In the genomic region with DNA sequence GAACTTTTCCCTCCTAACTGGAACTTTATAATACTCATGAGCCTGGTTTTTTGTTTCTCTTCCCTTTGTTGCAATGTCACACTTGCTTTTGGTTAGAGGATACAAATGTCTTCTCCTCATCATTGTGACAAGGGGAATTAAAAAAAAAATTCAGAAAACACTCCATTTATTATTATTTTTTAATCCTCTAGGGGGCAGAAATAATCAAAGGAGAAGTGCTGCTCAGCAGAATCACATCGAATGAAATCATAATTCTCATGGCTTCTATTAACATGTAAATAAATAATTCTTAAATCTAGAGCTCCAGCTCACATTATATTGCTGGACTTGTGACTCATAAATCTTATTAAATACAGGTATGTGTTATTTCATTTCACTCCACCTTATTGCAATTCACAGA, we compare ENCODE assay signal across 11 cellular contexts.
DNase-seq lines count a peak whose midpoint lies in the region; ATAC-seq, FAIRE-seq and TF ChIP-seq lines count a peak whose summit lies in the region.
"Had no signal": no experiment of that assay in that cellular context is flagged by ENCODE, and none has a peak within 500 bp of the region (broad histone marks: within the 10 kb centered on the region; RNA-seq: fewer than 3 reads in every experiment).

No MANE protein-coding gene starts in this region.

- WGBS in SK-N-SH (ENCODE audit: low lambda C conversion rate), result 20% methylated on average over 1 of the region's 1 CpG
- WGBS in small intestine, 3 donors, result 13 to 44% (median 26%) methylated on average over 1 of the region's 1 CpG

- no peaks in the 10 kb centered on the region for H3K9me2 ChIP-seq in SK-N-SH

- H3K4me3 ChIP-seq in SK-N-SH (ENCODE audit: low read depth in 2 of 2, low read length in 1 of 2) (no peak overlapping the region), dorsolateral prefrontal cortex (no peak overlapping the region), retinal pigment epithelial cell (ENCODE audit: low read length) (no peak overlapping the region), small intestine (ENCODE audit: low read depth in 1 of 2, low read length in 2 of 2) (no peak overlapping the region), mucosa of descending colon (no peak overlapping the region)

- H3K36me3 ChIP-seq in SK-N-SH (replicated peaks in 1 of 2; ENCODE audit: control insufficient read depth in 1 of 2, insufficient read depth in 2 of 2, low read length in 1 of 2), result no peaks in the 10 kb centered on the region
- H3K36me3 ChIP-seq in small intestine (ENCODE audit: control insufficient read depth in 2 of 2, insufficient read depth in 2 of 2, low read length in 2 of 2), result no peaks in the 10 kb centered on the region
- no peaks in the 10 kb centered on the region for H3K36me3 ChIP-seq in mucosa of descending colon (ENCODE audit: low read depth)

- ATAC-seq in SK-N-SH treated with all-trans-retinoic acid at 6 μM for 48 hours, result no peak
- no peak for ATAC-seq in mucosa of descending colon
- ATAC-seq in GM21723 (IDR thresholded peaks at IDR 0.05; ENCODE audit: unreplicated experiment), result no peak
- ATAC-seq: activated naive CD4-positive, alpha-beta T cell treated with anti-CD3 and anti-CD28 coated beads, Interleukin-2, amount 50 U/mL, for 72 hours had no signal

- peak; percentile 43; the same call in 1 of the 2 replicates for TF ChIP-seq RAD21 in SK-N-SH (IDR thresholded peaks at IDR 0.05; ENCODE audit: low read length)

- CTCF ChIA-PET in SK-N-SH (lab: Yijun Ruan, JAX), result interaction anchor here (1.1 to 2.8 kb wide), 9 partner anchors 9 to 1160 kb away, joined by 3 to 28 read pairs (median 4); no protein-coding TSS in a partner anchor

- intact Hi-C loops in dorsolateral prefrontal cortex (cut with DNase I) (no loop called here), mucosa of descending colon (cut with DNase I, micrococcal nuclease) (no loop called here)

- POLR2A ChIA-PET in SK-N-SH (lab: Yijun Ruan, JAX), result no interaction called here

- H3K27ac ChIP-seq in SK-N-SH (ENCODE audit: low read depth in 2 of 2, low read length in 1 of 2), result no peak overlapping the region
- H3K27ac ChIP-seq in dorsolateral prefrontal cortex, result no peak overlapping the region
- no peak overlapping the region for H3K27ac ChIP-seq in small intestine (ENCODE audit: low read depth in 1 of 2, low read length in 1 of 2)

- H4K20me1 ChIP-seq in SK-N-SH (ENCODE audit: insufficient read depth), result no peaks in the 10 kb centered on the region

- no peak for TF ChIP-seq EP300 in SK-N-SH (IDR thresholded peaks at IDR 0.05; ENCODE audit: borderline replicate concordance in 1 of 2, low read depth in 1 of 2, low read length in 1 of 2)

- TF ChIP-seq CTCF in SK-N-SH (IDR thresholded peaks at IDR 0.05) (peak; percentile 63), dorsolateral prefrontal cortex (IDR thresholded peaks at IDR 0.05 in 54 of 56, conservative IDR thresholded peaks at IDR 0.05 in 2 of 56; ENCODE audit: low read depth in 1 of 56, partially characterized antibody in 56 of 56) (peak in 51 of 56 donors; percentile 8 to 55 (median 34)), retinal pigment epithelial cell (conservative IDR thresholded peaks at IDR 0.05; ENCODE audit: low read depth, low read length) (peak; percentile 44), mucosa of descending colon (IDR thresholded peaks at IDR 0.05) (no peak)

- H3K79me2 ChIP-seq in SK-N-SH (ENCODE audit: insufficient read depth), result no peaks in the 10 kb centered on the region

- no peaks in the 10 kb centered on the region for H3K9me3 ChIP-seq in SK-N-SH
- H3K9me3 ChIP-seq in small intestine (ENCODE audit: control insufficient read depth, low read depth), result no peaks in the 10 kb centered on the region
- no peaks in the 10 kb centered on the region for H3K9me3 ChIP-seq in mucosa of descending colon

- no peak overlapping the region for H3K9ac ChIP-seq in SK-N-SH

- FAIRE-seq in small intestine (lab: Jason Lieb, UNC), result no peak

- H2AFZ ChIP-seq in SK-N-SH (ENCODE audit: low read depth), result no peak overlapping the region

- H3K4me2 ChIP-seq in SK-N-SH, result no peak overlapping the region

- no peaks in the 10 kb centered on the region for H3F3A ChIP-seq in SK-N-SH (replicated peaks; ENCODE audit: insufficient read depth)

- no peak for DNase-seq in SK-N-SH
- DNase-seq in NAMALWA (ENCODE audit: low spot score), result peak; percentile 36
- DNase-seq in dorsolateral prefrontal cortex, result no peak
- no peak for DNase-seq in retinal pigment epithelial cell (ENCODE audit: low read depth)
- DNase-seq in small intestine, result no peak
- DNase-seq in mucosa of descending colon, result no peak
- DNase-seq: mesenchymal stem cell, NCI-H1930 had no signal

- H3K27me3 ChIP-seq in SK-N-SH (ENCODE audit: insufficient read depth) (no peaks in the 10 kb centered on the region), dorsolateral prefrontal cortex (peaks cover 0 to under 1% (median 0%) of the 10 kb centered on the region in 45 donors), small intestine (ENCODE audit: control insufficient read depth in 2 of 2, insufficient read depth in 2 of 2, low read length in 2 of 2) (no peaks in the 10 kb centered on the region)

- H3K4me1 ChIP-seq in SK-N-SH (ENCODE audit: control insufficient read depth in 1 of 2, insufficient read depth in 2 of 2, low read depth in 1 of 2, low read length in 1 of 2) (no peaks in the 10 kb centered on the region; a peak in 1 of 4 replicates), small intestine (ENCODE audit: control insufficient read depth in 2 of 2, insufficient read depth in 1 of 2, low read depth in 1 of 2, low read length in 1 of 2) (no peaks in the 10 kb centered on the region), mucosa of descending colon (ENCODE audit: low read depth) (no peaks in the 10 kb centered on the region)

TF ChIP-seq in SK-N-SH, 30 proteins besides CTCF, POLR2A, EP300 and RAD21 (continues in another document):
- TF ChIP-seq, protein P1, sequence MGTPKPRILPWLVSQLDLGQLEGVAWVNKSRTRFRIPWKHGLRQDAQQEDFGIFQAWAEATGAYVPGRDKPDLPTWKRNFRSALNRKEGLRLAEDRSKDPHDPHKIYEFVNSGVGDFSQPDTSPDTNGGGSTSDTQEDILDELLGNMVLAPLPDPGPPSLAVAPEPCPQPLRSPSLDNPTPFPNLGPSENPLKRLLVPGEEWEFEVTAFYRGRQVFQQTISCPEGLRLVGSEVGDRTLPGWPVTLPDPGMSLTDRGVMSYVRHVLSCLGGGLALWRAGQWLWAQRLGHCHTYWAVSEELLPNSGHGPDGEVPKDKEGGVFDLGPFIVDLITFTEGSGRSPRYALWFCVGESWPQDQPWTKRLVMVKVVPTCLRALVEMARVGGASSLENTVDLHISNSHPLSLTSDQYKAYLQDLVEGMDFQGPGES (IDR thresholded peaks at IDR 0.05; ENCODE audit: low read depth, low read length), result no peak
- TF ChIP-seq, protein P2, sequence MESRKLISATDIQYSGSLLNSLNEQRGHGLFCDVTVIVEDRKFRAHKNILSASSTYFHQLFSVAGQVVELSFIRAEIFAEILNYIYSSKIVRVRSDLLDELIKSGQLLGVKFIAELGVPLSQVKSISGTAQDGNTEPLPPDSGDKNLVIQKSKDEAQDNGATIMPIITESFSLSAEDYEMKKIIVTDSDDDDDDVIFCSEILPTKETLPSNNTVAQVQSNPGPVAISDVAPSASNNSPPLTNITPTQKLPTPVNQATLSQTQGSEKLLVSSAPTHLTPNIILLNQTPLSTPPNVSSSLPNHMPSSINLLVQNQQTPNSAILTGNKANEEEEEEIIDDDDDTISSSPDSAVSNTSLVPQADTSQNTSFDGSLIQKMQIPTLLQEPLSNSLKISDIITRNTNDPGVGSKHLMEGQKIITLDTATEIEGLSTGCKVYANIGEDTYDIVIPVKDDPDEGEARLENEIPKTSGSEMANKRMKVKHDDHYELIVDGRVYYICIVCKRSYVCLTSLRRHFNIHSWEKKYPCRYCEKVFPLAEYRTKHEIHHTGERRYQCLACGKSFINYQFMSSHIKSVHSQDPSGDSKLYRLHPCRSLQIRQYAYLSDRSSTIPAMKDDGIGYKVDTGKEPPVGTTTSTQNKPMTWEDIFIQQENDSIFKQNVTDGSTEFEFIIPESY (IDR thresholded peaks at IDR 0.05; ENCODE audit: borderline replicate concordance, low read depth), result no peak
- TF ChIP-seq GABPA (IDR thresholded peaks at IDR 0.05; ENCODE audit: low read depth) (no peak), POLR2AphosphoS5 (IDR thresholded peaks at IDR 0.05; ENCODE audit: low read depth, low read length) (no peak), TAF1 (IDR thresholded peaks at IDR 0.05; ENCODE audit: borderline replicate concordance, low read depth, low read length) (no peak), FOSL2 (IDR thresholded peaks at IDR 0.05; ENCODE audit: borderline replicate concordance, low read depth) (no peak)

TF ChIP-seq in SK-N-SH treated with all-trans-retinoic acid at 6 μM for 48 hours, 23 proteins besides CTCF, POLR2A, EP300 and RAD21 (continues in another document):
- no peak for TF ChIP-seq TOX (CRISPR knock-in tag; IDR thresholded peaks at IDR 0.05; ENCODE audit: borderline replicate concordance)
- TF ChIP-seq ZNF565 (CRISPR knock-in tag; conservative IDR thresholded peaks at IDR 0.05; ENCODE audit: low read depth), result no peak
- TF ChIP-seq, protein P3, sequence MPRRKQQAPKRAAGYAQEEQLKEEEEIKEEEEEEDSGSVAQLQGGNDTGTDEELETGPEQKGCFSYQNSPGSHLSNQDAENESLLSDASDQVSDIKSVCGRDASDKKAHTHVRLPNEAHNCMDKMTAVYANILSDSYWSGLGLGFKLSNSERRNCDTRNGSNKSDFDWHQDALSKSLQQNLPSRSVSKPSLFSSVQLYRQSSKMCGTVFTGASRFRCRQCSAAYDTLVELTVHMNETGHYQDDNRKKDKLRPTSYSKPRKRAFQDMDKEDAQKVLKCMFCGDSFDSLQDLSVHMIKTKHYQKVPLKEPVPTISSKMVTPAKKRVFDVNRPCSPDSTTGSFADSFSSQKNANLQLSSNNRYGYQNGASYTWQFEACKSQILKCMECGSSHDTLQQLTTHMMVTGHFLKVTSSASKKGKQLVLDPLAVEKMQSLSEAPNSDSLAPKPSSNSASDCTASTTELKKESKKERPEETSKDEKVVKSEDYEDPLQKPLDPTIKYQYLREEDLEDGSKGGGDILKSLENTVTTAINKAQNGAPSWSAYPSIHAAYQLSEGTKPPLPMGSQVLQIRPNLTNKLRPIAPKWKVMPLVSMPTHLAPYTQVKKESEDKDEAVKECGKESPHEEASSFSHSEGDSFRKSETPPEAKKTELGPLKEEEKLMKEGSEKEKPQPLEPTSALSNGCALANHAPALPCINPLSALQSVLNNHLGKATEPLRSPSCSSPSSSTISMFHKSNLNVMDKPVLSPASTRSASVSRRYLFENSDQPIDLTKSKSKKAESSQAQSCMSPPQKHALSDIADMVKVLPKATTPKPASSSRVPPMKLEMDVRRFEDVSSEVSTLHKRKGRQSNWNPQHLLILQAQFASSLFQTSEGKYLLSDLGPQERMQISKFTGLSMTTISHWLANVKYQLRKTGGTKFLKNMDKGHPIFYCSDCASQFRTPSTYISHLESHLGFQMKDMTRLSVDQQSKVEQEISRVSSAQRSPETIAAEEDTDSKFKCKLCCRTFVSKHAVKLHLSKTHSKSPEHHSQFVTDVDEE (CRISPR knock-in tag; IDR thresholded peaks at IDR 0.05), result no peak
- no peak for TF ChIP-seq TCF4 (CRISPR knock-in tag; IDR thresholded peaks at IDR 0.05; ENCODE audit: borderline replicate concordance)
- TF ChIP-seq CSDC2 (CRISPR knock-in tag; IDR thresholded peaks at IDR 0.05), result no peak
